Comparison of ENCODE assay signal across 20 cellular contexts in genomic region chr6:143374014-143374413, GRCh38.
"Had no signal": no experiment of that assay in that cellular context is flagged by ENCODE, and none has a peak within 500 bp of the region (broad histone marks: within the 10 kb centered on the region; RNA-seq: fewer than 3 reads in every experiment).

No MANE protein-coding gene starts in this region.

- H3K4me3 Mint-ChIP-seq: activated B cell treated with CpG ODN at 0.5 μM for 24 hours; activated CD8-positive, alpha-beta T cell treated with anti-CD3 and anti-CD28 coated beads for 36 hours; activated T-cell treated with anti-CD3 and anti-CD28 coated beads, Interleukin-2, amount 50 U/mL, for 72 hours; central memory CD8-positive, alpha-beta T cell; natural killer cell; stimulated activated naive B cell treated with anti-CD40 and anti-IgM and Interleukin-4, amounts not matched to agents 10 μg/mL and 1 μg/mL and 100 μg/mL, for 72 hours had no signal

- H3K9me3 Mint-ChIP-seq: natural killer cell had no signal

- DNase-seq: activated B cell treated with CpG ODN at 0.5 μM for 24 hours; activated CD4-positive, alpha-beta T cell treated with anti-CD3 and anti-CD28 coated beads for 48 hours; activated CD8-positive, alpha-beta T cell treated with anti-CD3 and anti-CD28 coated beads for 36 hours; activated effector memory CD4-positive, alpha-beta T cell treated with anti-CD3 and anti-CD28 coated beads, Interleukin-2, amount 50 U/mL, for 16 hours; activated naive CD4-positive, alpha-beta T cell treated with anti-CD3 and anti-CD28 coated beads, Interleukin-2, amount 50 U/mL, for 16 hours; activated T-cell treated with anti-CD3 and anti-CD28 coated beads, Interleukin-2, amount 50 U/mL, for 72 hours; aorta; brain microvascular endothelial cell; effector CD4-positive, alpha-beta T cell; head of caudate nucleus; lower lobe of right lung; natural killer cell; nucleus accumbens; posterior cingulate gyrus; stimulated activated naive B cell treated with anti-CD40 and anti-IgM and Interleukin-4, amounts not matched to agents 10 μg/mL and 1 μg/mL and 100 μg/mL, for 72 hours; upper lobe of right lung had no signal

- H3K4me3 ChIP-seq: coronary artery, lower lobe of right lung, upper lobe of right lung had no signal

- H3K36me3 Mint-ChIP-seq: natural killer cell had no signal

- H3K27ac Mint-ChIP-seq: activated B cell treated with CpG ODN at 0.5 μM for 24 hours; activated CD8-positive, alpha-beta T cell treated with anti-CD3 and anti-CD28 coated beads for 36 hours; activated T-cell treated with anti-CD3 and anti-CD28 coated beads, Interleukin-2, amount 50 U/mL, for 72 hours; natural killer cell; stimulated activated naive B cell treated with anti-CD40 and anti-IgM and Interleukin-4, amounts not matched to agents 10 μg/mL and 1 μg/mL and 100 μg/mL, for 72 hours had no signal

- FAIRE-seq: frontal cortex, keratinocyte had no signal

- H3K4me1 Mint-ChIP-seq: activated B cell treated with CpG ODN at 0.5 μM for 24 hours, natural killer cell had no signal

- ATAC-seq: activated CD8-positive, alpha-beta T cell treated with anti-CD3 and anti-CD28 coated beads for 36 hours; activated T-cell treated with anti-CD3 and anti-CD28 coated beads, Interleukin-2, amount 50 U/mL, for 72 hours; lower lobe of right lung; natural killer cell; stimulated activated naive B cell treated with anti-CD40 and anti-IgM and Interleukin-4, amounts not matched to agents 10 μg/mL and 1 μg/mL and 100 μg/mL, for 72 hours; upper lobe of right lung had no signal
